8 cellular contexts compared by ENCODE assay signal in genomic region chr1:226702318-226702956, GRCh38. TPM values are rescaled to one million over a fixed set of nuclear protein-coding genes. Genes with fewer than 3 reads are reported as not detected.
A peak's percentile ranks its signal among the peaks of the same experiment; 100 is the strongest.
DNase-seq lines count a peak whose midpoint lies in the region; ATAC-seq and TF ChIP-seq lines count a peak whose summit lies in the region.

No MANE protein-coding gene starts in this region.

- DNase-seq in ELR (ENCODE audit: low read depth) (peak; percentile 6), natural killer cell (no peak), retina (no peak), activated gamma-delta T cell (lab: John Stamatoyannopoulos, UW) (no peak)
- no peak for DNase-seq in effector memory CD8-positive, alpha-beta T cell

- no peaks in the 10 kb centered on the region for H3K27me3 ChIP-seq in OCI-LY3 (ENCODE audit: low read depth, low read length)

- H3K9me3 Mint-ChIP-seq in effector memory CD8-positive, alpha-beta T cell: no peaks in the 10 kb centered on the region
- no peaks in the 10 kb centered on the region for H3K9me3 Mint-ChIP-seq in natural killer cell

- ATAC-seq in effector memory CD8-positive, alpha-beta T cell (replicated peaks): no peak
- no peak for ATAC-seq in natural killer cell
- ATAC-seq in HG03039 (IDR thresholded peaks at IDR 0.05; ENCODE audit: unreplicated experiment): no peak
- no peak for ATAC-seq in HG03354 (IDR thresholded peaks at IDR 0.05; ENCODE audit: poor library complexity, severe bottlenecking, unreplicated experiment)

- peak overlapping the region; percentile 93 for H3K27ac Mint-ChIP-seq in effector memory CD8-positive, alpha-beta T cell
- peak overlapping the region; percentile 95 to 99 for H3K27ac Mint-ChIP-seq in natural killer cell

- no peaks in the 10 kb centered on the region for H3K9me3 ChIP-seq in OCI-LY3 (ENCODE audit: insufficient read depth, low read length)

- no peaks in the 10 kb centered on the region for H3K36me3 ChIP-seq in OCI-LY3 (replicated peaks; ENCODE audit: low read depth, low read length)

- peaks cover 39 to 62% of the 10 kb centered on the region in 2 donors for H3K4me1 Mint-ChIP-seq in effector memory CD8-positive, alpha-beta T cell (ENCODE audit: low read depth in 2 of 2)
- peaks cover 56 to 66% of the 10 kb centered on the region in 2 donors for H3K4me1 Mint-ChIP-seq in natural killer cell

- peak overlapping the region; percentile 48; the same call in 1 of the 2 replicates for H2AFZ ChIP-seq in OCI-LY3 (ENCODE audit: low read depth, low read length)

- intact Hi-C loops in natural killer cell (cut with micrococcal nuclease): loop anchor here (2.0 kb wide), 1 partner anchor 36 kb away; the partner anchor contains the start of gene ITPKB

- H3K36me3 Mint-ChIP-seq in effector memory CD8-positive, alpha-beta T cell (ENCODE audit: insufficient read depth): peaks cover 53% of the 10 kb centered on the region
- H3K36me3 Mint-ChIP-seq in natural killer cell: no peaks in the 10 kb centered on the region

- peaks cover 18% of the 10 kb centered on the region for H3K4me1 ChIP-seq in OCI-LY3 (ENCODE audit: low read length)

- no peaks in the 10 kb centered on the region for H3K79me2 ChIP-seq in OCI-LY3 (ENCODE audit: low read length)

- H3K4me2 ChIP-seq in OCI-LY3 (ENCODE audit: low read length): peak overlapping the region; percentile 96

- H3K4me3 ChIP-seq in OCI-LY3 (ENCODE audit: low read length): peak overlapping the region; percentile 78

- peak overlapping the region; percentile 83 for H3K9ac ChIP-seq in OCI-LY3 (ENCODE audit: low read length)

- peak overlapping the region; percentile 42; the same call in 1 of the 2 replicates for H3K27ac ChIP-seq in OCI-LY3 (ENCODE audit: low read length)

- TF ChIP-seq CTCF in OCI-LY3 (IDR thresholded peaks at IDR 0.05; ENCODE audit: low read depth, low read length): no peak
- no peak for TF ChIP-seq CTCF in natural killer cell (IDR thresholded peaks at IDR 0.05)

- no peaks in the 10 kb centered on the region for H3K27me3 Mint-ChIP-seq in effector memory CD8-positive, alpha-beta T cell
- no peaks in the 10 kb centered on the region for H3K27me3 Mint-ChIP-seq in natural killer cell (ENCODE audit: low read depth in 2 of 2)

- H4K20me1 ChIP-seq in OCI-LY3 (ENCODE audit: insufficient read depth, low read length): no peaks in the 10 kb centered on the region; the same call in 1 of the 2 replicates

- H3K4me3 Mint-ChIP-seq in effector memory CD8-positive, alpha-beta T cell: peak overlapping the region; percentile 73 to 76
- peak overlapping the region; percentile 83 for H3K4me3 Mint-ChIP-seq in natural killer cell

RNA-seq across cellular contexts. Expression of gene ITPKB, which starts 36.6 kb away (rescaled TPM):
- total RNA-seq in natural killer cell: 100 to 1,000 TPM in 1 of 3 donors, 10 to 100 TPM in 2; 92.2 to 133 (median 99.0) TPM
